ENCODE assay signal across 8 cellular contexts in genomic region chr3:52537165-52537635, GRCh38. TPM values are rescaled to one million over a fixed set of nuclear protein-coding genes. Genes with fewer than 3 reads are reported as not detected.
DNase-seq lines count a peak whose midpoint lies in the region; FAIRE-seq and TF ChIP-seq lines count a peak whose summit lies in the region.

No MANE protein-coding gene starts in this region.

- H3K4me1 ChIP-seq in MM.1S (ENCODE audit: low read length) (peaks cover 18% of the 10 kb centered on the region), muscle layer of colon (ENCODE audit: insufficient read depth, low read length) (peaks cover 37% of the 10 kb centered on the region)

- no peaks in the 10 kb centered on the region for H3K9me2 ChIP-seq in MM.1S (replicated peaks; ENCODE audit: insufficient read depth, low read length)

- H3K9me3 ChIP-seq in MM.1S (replicated peaks; ENCODE audit: insufficient read depth, low read length) (no peaks in the 10 kb centered on the region), muscle layer of colon (ENCODE audit: low read length) (no peaks in the 10 kb centered on the region)

- DNase-seq in AG09309 (ENCODE audit: low read depth), result no peak
- DNase-seq in MM.1S, result no peak
- DNase-seq in dorsolateral prefrontal cortex, result peak in 1 of 10 donors; percentile 31
- DNase-seq in central memory CD4-positive, alpha-beta T cell, result no peak
- no peak for DNase-seq in H54 (ENCODE audit: insufficient read length, low spot score)
- DNase-seq in NCI-H446 treated with DMSO at 0.1 percent for 48 hours (lab: John Stamatoyannopoulos, UW), result no peak
- DNase-seq in NCI-H2227 treated with DMSO at 0.1 percent for 48 hours (lab: John Stamatoyannopoulos, UW), result no peak

- intact Hi-C loops in dorsolateral prefrontal cortex (cut with DNase I), result loop anchor here (2.0 to 10.0 kb wide), 3 partner anchors 60 to 170 kb away; partner anchors contain the start of genes GLT8D1 (in 1 of the 2) and SPCS1 (in 1 of the 2)

- peaks cover 25% of the 10 kb centered on the region for H3F3A ChIP-seq in MM.1S (ENCODE audit: insufficient read depth, low read length)

- H4K20me1 ChIP-seq in MM.1S (ENCODE audit: insufficient read depth, low read length), result no peaks in the 10 kb centered on the region; the same call in 1 of the 2 replicates

- H3K4me2 ChIP-seq in MM.1S (ENCODE audit: low read depth, low read length), result peak overlapping the region; percentile 87

- TF ChIP-seq CTCF in AG09309 (IDR thresholded peaks at IDR 0.05; ENCODE audit: control insufficient read depth, insufficient read depth, low read depth, low read length, missing control alignments) (no peak), MM.1S (IDR thresholded peaks at IDR 0.05; ENCODE audit: low read length) (no peak), dorsolateral prefrontal cortex (IDR thresholded peaks at IDR 0.05 in 54 of 56, conservative IDR thresholded peaks at IDR 0.05 in 2 of 56; ENCODE audit: low read depth in 1 of 56, partially characterized antibody in 56 of 56) (no peak)

- H3K4me3 ChIP-seq in AG09309 (ENCODE audit: control insufficient read depth, low read depth, low read length) (peak overlapping the region; percentile 70), MM.1S (ENCODE audit: low read length) (peak overlapping the region; percentile 96), dorsolateral prefrontal cortex (peak overlapping the region; percentile 50 to 97 (median 84)), muscle layer of colon (ENCODE audit: low read depth in 1 of 2, low read length in 2 of 2) (peak overlapping the region; percentile 74 to 84)

- H3K9ac ChIP-seq in MM.1S (ENCODE audit: low read length) (peak overlapping the region; percentile 94), muscle layer of colon (ENCODE audit: low read length) (peak overlapping the region; percentile 47)

- H3K36me3 ChIP-seq in MM.1S (replicated peaks; ENCODE audit: insufficient read depth, low read length) (peaks cover 7% of the 10 kb centered on the region; the same call in 1 of the 2 replicates), muscle layer of colon (ENCODE audit: insufficient read depth, low read length) (peaks cover 5% of the 10 kb centered on the region)

- TF ChIP-seq POLR2A in H54 (IDR thresholded peaks at IDR 0.05; ENCODE audit: low read depth, low read length), result no peak

- FAIRE-seq in H54 (lab: Jason Lieb, UNC), result no peak

- peak overlapping the region; percentile 78 for H2AFZ ChIP-seq in MM.1S (ENCODE audit: low read length)

- no peaks in the 10 kb centered on the region for H3K27me3 ChIP-seq in MM.1S (replicated peaks; ENCODE audit: insufficient read depth, low read length)
- no peaks in the 10 kb centered on the region for H3K27me3 ChIP-seq in dorsolateral prefrontal cortex
- H3K27me3 ChIP-seq in muscle layer of colon (ENCODE audit: control insufficient read depth in 1 of 2, insufficient read depth in 2 of 2, low read length in 2 of 2), result no peaks in the 10 kb centered on the region

- peaks cover 57% of the 10 kb centered on the region for H3K79me2 ChIP-seq in MM.1S (ENCODE audit: low read length)

- H3K27ac ChIP-seq in MM.1S (ENCODE audit: low read length) (peak overlapping the region; percentile 72; the same call in 1 of the 2 replicates), dorsolateral prefrontal cortex (peak overlapping the region in 51 of 59 donors; percentile 10 to 92 (median 80)), muscle layer of colon (ENCODE audit: low read depth, low read length) (peak overlapping the region; percentile 91)

RNA-seq across cellular contexts. Expression of gene UQCC5, which starts 0.8 kb away (rescaled TPM):
- 10 to 100 TPM in 77 of 120 experiments, 1 to 10 TPM in 43; 4.8 to 19.1 (median 10.9) TPM for total RNA-seq in dorsolateral prefrontal cortex

RNA-seq across cellular contexts. Expression of gene NT5DC2, which starts 3.5 kb away (rescaled TPM):
- 10 to 100 TPM; 10.8 to 61.6 (median 20.5) TPM for total RNA-seq in dorsolateral prefrontal cortex

RNA-seq across cellular contexts. Expression of gene STAB1, which starts 42.1 kb away (rescaled TPM):
- total RNA-seq in dorsolateral prefrontal cortex, result 100 to 1,000 TPM in 4 of 120 experiments, 10 to 100 TPM in 113, 1 to 10 TPM in 3; 7.9 to 229 (median 32.7) TPM
